Comparison of ENCODE assay signal across 9 cellular contexts in genomic region chr13:114067381-114067885, GRCh38.
A peak's percentile ranks its signal among the peaks of the same experiment; 100 is the strongest.
DNase-seq lines count a peak whose midpoint lies in the region; ATAC-seq, FAIRE-seq and TF ChIP-seq lines count a peak whose summit lies in the region.
"Had no signal": no experiment of that assay in that cellular context is flagged by ENCODE, and none has a peak within 500 bp of the region (broad histone marks: within the 10 kb centered on the region; RNA-seq: fewer than 3 reads in every experiment).

No MANE protein-coding gene starts in this region.

- peaks cover 18% of the 10 kb centered on the region for H3K36me3 ChIP-seq in CD8-positive, alpha-beta memory T cell (ENCODE audit: insufficient read depth, low read length)
- no peaks in the 10 kb centered on the region for H3K36me3 ChIP-seq in keratinocyte (ENCODE audit: control insufficient read depth in 2 of 2, extremely low read depth in 1 of 2, insufficient read depth in 2 of 2, low read length in 2 of 2)
- H3K36me3 ChIP-seq in MG63 = peaks cover 17% of the 10 kb centered on the region

- H3K4me3 ChIP-seq in CD8-positive, alpha-beta memory T cell (ENCODE audit: low read length) = peak overlapping the region; percentile 40
- H3K4me3 ChIP-seq in keratinocyte (ENCODE audit: control insufficient read depth in 2 of 3, extremely low read depth in 1 of 3, insufficient read depth in 2 of 3, low read depth in 1 of 3, low read length in 3 of 3) (no peak overlapping the region), MG63 (no peak overlapping the region)

- H3K9ac ChIP-seq in keratinocyte (ENCODE audit: control insufficient read depth, extremely low read depth, insufficient read depth, low read length) = no peak overlapping the region
- H3K9ac ChIP-seq: parathyroid adenoma had no signal

- intact Hi-C loops in activated CD8-positive, alpha-beta T cell treated with anti-CD3 and anti-CD28 coated beads for 36 hours (cut with micrococcal nuclease) = loop anchor here (1.0 to 5.0 kb wide), 2 partner anchors 62 to 160 kb away; no protein-coding TSS in a partner anchor

- H3K27me3 Mint-ChIP-seq in CD8-positive, alpha-beta memory T cell = peaks cover 0 to 4% of the 10 kb centered on the region in 2 donors
- no peaks in the 10 kb centered on the region for H3K27me3 Mint-ChIP-seq in activated CD8-positive, alpha-beta T cell treated with anti-CD3 and anti-CD28 coated beads for 36 hours

- H3K79me2 ChIP-seq in keratinocyte (ENCODE audit: control insufficient read depth, insufficient read depth, low read length) = peaks cover 3% of the 10 kb centered on the region
- H3K79me2 ChIP-seq: parathyroid adenoma had no signal

- H3K27ac Mint-ChIP-seq in CD8-positive, alpha-beta memory T cell = peak overlapping the region; percentile 78 to 97 (median 90)
- H3K27ac Mint-ChIP-seq in activated CD8-positive, alpha-beta T cell treated with anti-CD3 and anti-CD28 coated beads for 36 hours = peak overlapping the region; percentile 94

- no peak overlapping the region for H2AFZ ChIP-seq in keratinocyte (ENCODE audit: control insufficient read depth, low read length)
- H2AFZ ChIP-seq: parathyroid adenoma had no signal

- TF ChIP-seq CTCF in activated CD8-positive, alpha-beta T cell treated with anti-CD3 and anti-CD28 coated beads for 36 hours (IDR thresholded peaks at IDR 0.05) = no peak
- no peak for TF ChIP-seq CTCF in keratinocyte (optimal IDR thresholded peaks at IDR 0.05 in 1 of 3, IDR thresholded peaks at IDR 0.05 in 1 of 3, conservative IDR thresholded peaks at IDR 0.05 in 1 of 3; ENCODE audit: extremely low read depth in 1 of 3, insufficient read depth in 2 of 3, low read length in 3 of 3)

- peaks cover 0 to 3% (median 0%) of the 10 kb centered on the region in 5 donors for H3K9me3 Mint-ChIP-seq in CD8-positive, alpha-beta memory T cell
- H3K9me3 Mint-ChIP-seq in activated CD8-positive, alpha-beta T cell treated with anti-CD3 and anti-CD28 coated beads for 36 hours = peaks cover 5% of the 10 kb centered on the region

- H3K27me3 ChIP-seq in CD8-positive, alpha-beta memory T cell (ENCODE audit: insufficient read depth, low read length, poor library complexity, severe bottlenecking) = no peaks in the 10 kb centered on the region
- no peaks in the 10 kb centered on the region for H3K27me3 ChIP-seq in keratinocyte (ENCODE audit: control insufficient read depth, extremely low read depth, insufficient read depth, low read length)
- H3K27me3 ChIP-seq in MG63 = no peaks in the 10 kb centered on the region

- POLR2A ChIA-PET in CD8-positive, alpha-beta memory T cell (lab: Charles Lee) = interaction anchor here (0.7 to 1.2 kb wide), 4 partner anchors 42 to 95 kb away, joined by 3 to 4 read pairs (median 3); no protein-coding TSS in a partner anchor
- POLR2A ChIA-PET in activated CD8-positive, alpha-beta T cell treated with anti-CD3 and anti-CD28 coated beads for 36 hours (lab: Charles Lee) = interaction anchor here (0.7 to 3.6 kb wide), 14 partner anchors 12 to 161 kb away, joined by 3 to 32 read pairs (median 6); no protein-coding TSS in a partner anchor

- CTCF ChIA-PET in CD8-positive, alpha-beta memory T cell (lab: Charles Lee) = interaction anchor here (0.7 to 2.7 kb wide), 5 partner anchors 43 to 180 kb away, joined by 3 to 13 read pairs (median 4); no protein-coding TSS in a partner anchor
- CTCF ChIA-PET in activated CD8-positive, alpha-beta T cell treated with anti-CD3 and anti-CD28 coated beads for 36 hours (lab: Charles Lee) = interaction anchor here (0.7 to 1.7 kb wide), 10 partner anchors 10 to 161 kb away, joined by 3 to 7 read pairs (median 4); no protein-coding TSS in a partner anchor

- DNase-seq in CD8-positive, alpha-beta memory T cell = peak in 2 of 5 donors; percentile 27 to 45
- peak; percentile 65 for DNase-seq in activated CD8-positive, alpha-beta T cell treated with anti-CD3 and anti-CD28 coated beads for 36 hours
- DNase-seq in keratinocyte (ENCODE audit: low read depth, low spot score) (no peak), superior temporal gyrus (ENCODE audit: extremely low spot score) (peak; percentile 52), MG63 (no peak), OCI-M2 (lab: John Stamatoyannopoulos, UW; ENCODE audit: unreplicated experiment) (no peak)

- no peaks in the 10 kb centered on the region for H4K20me1 ChIP-seq in keratinocyte (ENCODE audit: control insufficient read depth, extremely low read depth, insufficient read depth, low read length)

- H3K9me3 ChIP-seq in CD8-positive, alpha-beta memory T cell (ENCODE audit: low read length) = no peaks in the 10 kb centered on the region
- H3K9me3 ChIP-seq in keratinocyte (ENCODE audit: control insufficient read depth, low read depth, low read length) (no peaks in the 10 kb centered on the region), MG63 (no peaks in the 10 kb centered on the region)

- peaks cover 5 to 59% (median 11%) of the 10 kb centered on the region in 3 donors for H3K36me3 Mint-ChIP-seq in CD8-positive, alpha-beta memory T cell
- peaks cover 14% of the 10 kb centered on the region for H3K36me3 Mint-ChIP-seq in activated CD8-positive, alpha-beta T cell treated with anti-CD3 and anti-CD28 coated beads for 36 hours (ENCODE audit: low read depth)

- H3K4me3 Mint-ChIP-seq in CD8-positive, alpha-beta memory T cell = peak overlapping the region; percentile 76 to 92 (median 77)
- H3K4me3 Mint-ChIP-seq in activated CD8-positive, alpha-beta T cell treated with anti-CD3 and anti-CD28 coated beads for 36 hours = peak overlapping the region; percentile 64

- peaks cover 57 to 70% (median 68%) of the 10 kb centered on the region in 3 donors for H3K4me1 Mint-ChIP-seq in CD8-positive, alpha-beta memory T cell
- peaks cover 61% of the 10 kb centered on the region for H3K4me1 Mint-ChIP-seq in activated CD8-positive, alpha-beta T cell treated with anti-CD3 and anti-CD28 coated beads for 36 hours (ENCODE audit: low read depth)

- H3K27ac ChIP-seq in CD8-positive, alpha-beta memory T cell (ENCODE audit: low read depth, low read length) = peak overlapping the region; percentile 55
- no peak overlapping the region for H3K27ac ChIP-seq in keratinocyte (ENCODE audit: control insufficient read depth, insufficient read depth, low read length)
- H3K27ac ChIP-seq: parathyroid adenoma had no signal

- peaks cover 59% of the 10 kb centered on the region for H3K4me1 ChIP-seq in CD8-positive, alpha-beta memory T cell (ENCODE audit: insufficient read depth, low read length)
- H3K4me1 ChIP-seq in keratinocyte (ENCODE audit: control insufficient read depth, extremely low read depth, insufficient read depth, low read length) = peaks cover 27% of the 10 kb centered on the region
- H3K4me1 ChIP-seq: parathyroid adenoma had no signal

- peak; percentile 13 for FAIRE-seq in keratinocyte (lab: Jason Lieb, UNC)

- H3K9me1 ChIP-seq in keratinocyte (ENCODE audit: control insufficient read depth, extremely low read depth, insufficient read depth, low read length) = no peaks in the 10 kb centered on the region

- dilution Hi-C loops in keratinocyte (cut with MboI; ENCODE audit: extremely low pct_ligation_motif_present, low sequenced_read_pairs) = no loop called here

- no peak overlapping the region for H3K4me2 ChIP-seq in keratinocyte (ENCODE audit: control insufficient read depth, extremely low read depth, insufficient read depth, low read depth, low read length)

- ATAC-seq in GM19372 (IDR thresholded peaks at IDR 0.05; ENCODE audit: low read depth, unreplicated experiment) (peak; percentile 50), HG03439 (IDR thresholded peaks at IDR 0.05; ENCODE audit: unreplicated experiment) (peak; percentile 65)
- ATAC-seq in activated CD8-positive, alpha-beta T cell treated with anti-CD3 and anti-CD28 coated beads for 36 hours = peak; percentile 43

Comparison
In these comparisons a context has a peak if more than half of its experiments do, and no peak if none do; other contexts are left out.
1. DNase-seq: peak in activated CD8-positive, alpha-beta T cell treated with anti-CD3 and anti-CD28 coated beads for 36 hours (single experiment) and superior temporal gyrus (single experiment); none in keratinocyte (single experiment), MG63 (single experiment) and OCI-M2 (single experiment).
2. Peak in every context shown above with its lines, with median percentiles within 50 percentile points of each other: ATAC-seq.